In genomic region chr2:106195456-106195855, GRCh38 we compare ENCODE assay signal across 15 cellular contexts. TPM values are rescaled to one million over a fixed set of nuclear protein-coding genes. Genes with fewer than 3 reads are reported as not detected.
DNase-seq lines count a peak whose midpoint lies in the region; ATAC-seq, FAIRE-seq and TF ChIP-seq lines count a peak whose summit lies in the region.
"Had no signal": no experiment of that assay in that cellular context is flagged by ENCODE, and none has a peak within 500 bp of the region (broad histone marks: within the 10 kb centered on the region; RNA-seq: fewer than 3 reads in every experiment).

No MANE protein-coding gene starts in this region.

- no peaks in the 10 kb centered on the region for H3K9me3 Mint-ChIP-seq in CD4-positive, alpha-beta T cell
- H3K9me3 Mint-ChIP-seq in GM23338 = no peaks in the 10 kb centered on the region
- no peaks in the 10 kb centered on the region for H3K9me3 Mint-ChIP-seq in activated T-helper 1 cell treated with anti-CD3 and anti-CD28 coated beads, Interleukin-12 subunit alpha, Interleukin-12 subunit beta, Interleukin-2, Interleukin-4 antibody, amounts not matched to agents 30 ng/mL and 10 ng/mL and 1 ng/mL, durations not matched to agents 14 hours and 24 hours and 36 hours
- H3K9me3 Mint-ChIP-seq in naive thymus-derived CD8-positive, alpha-beta T cell = no peaks in the 10 kb centered on the region

- ATAC-seq in CD4-positive, alpha-beta T cell (ENCODE audit: poor library complexity) = no peak
- ATAC-seq in GM23338 (no peak), GM18907 (IDR thresholded peaks at IDR 0.05; ENCODE audit: unreplicated experiment) (no peak)
- no peak for ATAC-seq in naive thymus-derived CD8-positive, alpha-beta T cell
- ATAC-seq: left ventricle myocardium superior, Right ventricle myocardium inferior had no signal

- peaks cover 32% of the 10 kb centered on the region for H3K79me2 ChIP-seq in GM23338 (replicated peaks; ENCODE audit: insufficient read depth)

- H3K27me3 Mint-ChIP-seq in CD4-positive, alpha-beta T cell = no peaks in the 10 kb centered on the region
- H3K27me3 Mint-ChIP-seq in GM23338 (ENCODE audit: insufficient read depth, low read depth, poor library complexity) = peaks cover 5% of the 10 kb centered on the region
- H3K27me3 Mint-ChIP-seq in activated T-helper 1 cell treated with anti-CD3 and anti-CD28 coated beads, Interleukin-12 subunit alpha, Interleukin-12 subunit beta, Interleukin-2, Interleukin-4 antibody, amounts not matched to agents 30 ng/mL and 10 ng/mL and 1 ng/mL, durations not matched to agents 14 hours and 24 hours and 36 hours (ENCODE audit: insufficient read depth) = peaks cover 5% of the 10 kb centered on the region
- H3K27me3 Mint-ChIP-seq in naive thymus-derived CD8-positive, alpha-beta T cell = no peaks in the 10 kb centered on the region

- H2AFZ ChIP-seq in GM23338 = no peak overlapping the region; the same call in 1 of the 2 replicates

- H3K4me2 ChIP-seq in GM23338 = peak overlapping the region; percentile 79

- no peak for TF ChIP-seq POLR2A in GM12891 (IDR thresholded peaks at IDR 0.05; ENCODE audit: low read depth, low read length)

- TF ChIP-seq CTCF in CD4-positive, alpha-beta T cell (IDR thresholded peaks at IDR 0.05) = no peak
- TF ChIP-seq CTCF in GM23338 (conservative IDR thresholded peaks at IDR 0.05; ENCODE audit: low read depth in 2 of 2) = no peak

- peak overlapping the region; percentile 98 for H3K27ac Mint-ChIP-seq in CD4-positive, alpha-beta T cell
- no peak overlapping the region for H3K27ac Mint-ChIP-seq in GM23338
- no peak overlapping the region for H3K27ac Mint-ChIP-seq in activated T-helper 1 cell treated with anti-CD3 and anti-CD28 coated beads, Interleukin-12 subunit alpha, Interleukin-12 subunit beta, Interleukin-2, Interleukin-4 antibody, amounts not matched to agents 30 ng/mL and 10 ng/mL and 1 ng/mL, durations not matched to agents 14 hours and 24 hours and 36 hours
- peak overlapping the region in 6 of 10 donors; percentile 56 to 97 (median 94) for H3K27ac Mint-ChIP-seq in naive thymus-derived CD8-positive, alpha-beta T cell

- no peak for FAIRE-seq in GM12891 (lab: Jason Lieb, UNC)

- H3K4me1 ChIP-seq in GM23338 (ENCODE audit: insufficient read depth) = peaks cover 28% of the 10 kb centered on the region

- no peaks in the 10 kb centered on the region for H3K9me3 ChIP-seq in CD4-positive, alpha-beta T cell (ENCODE audit: control insufficient read depth, low read length)
- H3K9me3 ChIP-seq: HAP-1 had no signal

- no peak overlapping the region for H3K27ac ChIP-seq in CD4-positive, alpha-beta T cell (ENCODE audit: low read depth, low read length)
- H3K27ac ChIP-seq in GM23338 (ENCODE audit: low read depth) = no peak overlapping the region

- no peak for DNase-seq in CD4-positive, alpha-beta T cell
- DNase-seq in GM23338 (ENCODE audit: low spot score) (no peak), GM12891 (ENCODE audit: insufficient read length, low spot score) (no peak), NCI-H1417 (lab: John Stamatoyannopoulos, UW) (no peak), NCI-H1436 (lab: John Stamatoyannopoulos, UW) (no peak)
- no peak for DNase-seq in activated T-helper 1 cell treated with anti-CD3 and anti-CD28 coated beads, Interleukin-12 subunit alpha, Interleukin-12 subunit beta, Interleukin-2, Interleukin-4 antibody, amounts not matched to agents 30 ng/mL and 10 ng/mL and 1 ng/mL, durations not matched to agents 14 hours and 24 hours and 36 hours (ENCODE audit: low spot score)
- no peak for DNase-seq in naive thymus-derived CD8-positive, alpha-beta T cell
- DNase-seq: activated gamma-delta T cell, COR-L47, left ventricle myocardium superior, NCI-H526, trophoblast cell had no signal

- POLR2A ChIA-PET in CD4-positive, alpha-beta T cell (lab: Charles Lee) = interaction anchor here (0.7 to 4.6 kb wide), 4 partner anchors 13 to 57 kb away, joined by 3 to 59 read pairs (median 3); no protein-coding TSS in a partner anchor
- POLR2A ChIA-PET in naive thymus-derived CD8-positive, alpha-beta T cell (lab: Charles Lee) = interaction anchor here (1.0 to 2.4 kb wide), 2 partner anchors 35 to 58 kb away, joined by 4 to 18 read pairs; no protein-coding TSS in a partner anchor

- H3K4me3 ChIP-seq in GM23338 = peak overlapping the region; percentile 58; the same call in 1 of the 2 replicates

- peaks cover 36% of the 10 kb centered on the region for H3K4me1 Mint-ChIP-seq in CD4-positive, alpha-beta T cell (ENCODE audit: low read depth)
- H3K4me1 Mint-ChIP-seq in GM23338 = peaks cover 21% of the 10 kb centered on the region
- H3K4me1 Mint-ChIP-seq in activated T-helper 1 cell treated with anti-CD3 and anti-CD28 coated beads, Interleukin-12 subunit alpha, Interleukin-12 subunit beta, Interleukin-2, Interleukin-4 antibody, amounts not matched to agents 30 ng/mL and 10 ng/mL and 1 ng/mL, durations not matched to agents 14 hours and 24 hours and 36 hours (ENCODE audit: low read depth) = peaks cover 34% of the 10 kb centered on the region
- peaks cover 23 to 41% (median 34%) of the 10 kb centered on the region in 4 donors for H3K4me1 Mint-ChIP-seq in naive thymus-derived CD8-positive, alpha-beta T cell

- no peaks in the 10 kb centered on the region for H3K27me3 ChIP-seq in CD4-positive, alpha-beta T cell (ENCODE audit: control insufficient read depth, insufficient read depth, low read length)
- H3K27me3 ChIP-seq in GM23338 (ENCODE audit: insufficient read depth) = no peaks in the 10 kb centered on the region

- no peaks in the 10 kb centered on the region for H3F3A ChIP-seq in GM23338 (replicated peaks; ENCODE audit: low read depth)

- no peaks in the 10 kb centered on the region for H3K9me2 ChIP-seq in GM23338 (ENCODE audit: insufficient read depth)

- H3K36me3 ChIP-seq in GM23338 (ENCODE audit: insufficient read depth) = no peaks in the 10 kb centered on the region; the same call in 1 of the 2 replicates
- H3K36me3 ChIP-seq: HAP-1 had no signal

- peaks cover 5% of the 10 kb centered on the region for H4K20me1 ChIP-seq in GM23338 (replicated peaks; ENCODE audit: insufficient read depth)

- H3K4me3 Mint-ChIP-seq in CD4-positive, alpha-beta T cell = peak overlapping the region; percentile 98
- peak overlapping the region; percentile 71 for H3K4me3 Mint-ChIP-seq in GM23338
- H3K4me3 Mint-ChIP-seq in activated T-helper 1 cell treated with anti-CD3 and anti-CD28 coated beads, Interleukin-12 subunit alpha, Interleukin-12 subunit beta, Interleukin-2, Interleukin-4 antibody, amounts not matched to agents 30 ng/mL and 10 ng/mL and 1 ng/mL, durations not matched to agents 14 hours and 24 hours and 36 hours = peak overlapping the region; percentile 86
- peak overlapping the region; percentile 75 to 97 (median 95) for H3K4me3 Mint-ChIP-seq in naive thymus-derived CD8-positive, alpha-beta T cell

- intact Hi-C loops in CD4-positive, alpha-beta T cell (cut with DNase I, micrococcal nuclease) = loop anchor here in 1 of 2 experiments (10.0 kb wide), 2 partner anchors 51 to 871 kb away; partner anchors contain the start of gene TGFBRAP1
- intact Hi-C loops in activated T-helper 1 cell treated with anti-CD3 and anti-CD28 coated beads, Interleukin-12 subunit alpha, Interleukin-12 subunit beta, Interleukin-2, Interleukin-4 antibody, amounts not matched to agents 30 ng/mL and 10 ng/mL and 1 ng/mL, durations not matched to agents 14 hours and 24 hours and 36 hours (cut with micrococcal nuclease) = no loop called here

- CTCF ChIA-PET in CD4-positive, alpha-beta T cell (lab: Charles Lee) = interaction anchor here (1.3 kb wide), 1 partner anchor 91 kb away, joined by 4 read pairs; no protein-coding TSS in a partner anchor

- peaks cover 17% of the 10 kb centered on the region for H3K36me3 Mint-ChIP-seq in CD4-positive, alpha-beta T cell (ENCODE audit: low read depth)
- H3K36me3 Mint-ChIP-seq in GM23338 (ENCODE audit: low read depth) = peaks cover 6% of the 10 kb centered on the region; the same call in 1 of the 3 replicates
- H3K36me3 Mint-ChIP-seq in activated T-helper 1 cell treated with anti-CD3 and anti-CD28 coated beads, Interleukin-12 subunit alpha, Interleukin-12 subunit beta, Interleukin-2, Interleukin-4 antibody, amounts not matched to agents 30 ng/mL and 10 ng/mL and 1 ng/mL, durations not matched to agents 14 hours and 24 hours and 36 hours (ENCODE audit: low read depth) = peaks cover 9% of the 10 kb centered on the region
- peaks cover 0 to 8% (median 0%) of the 10 kb centered on the region in 3 donors for H3K36me3 Mint-ChIP-seq in naive thymus-derived CD8-positive, alpha-beta T cell

TF ChIP-seq in GM23338, 12 proteins besides CTCF, POLR2A, EP300 and RAD21 (continues in another document):
- no peak for TF ChIP-seq STAT1 (IDR thresholded peaks at IDR 0.05; ENCODE audit: unreplicated experiment)
- no peak for TF ChIP-seq EZH2phosphoT487 (IDR thresholded peaks at IDR 0.05; ENCODE audit: unreplicated experiment)
- no peak for TF ChIP-seq ZNF331 (CRISPR knock-in tag; IDR thresholded peaks at IDR 0.05; ENCODE audit: low read depth)

TF ChIP-seq in GM12891, 5 proteins besides CTCF, POLR2A, EP300 and RAD21:
- no peak for TF ChIP-seq SPI1 (IDR thresholded peaks at IDR 0.05; ENCODE audit: low read depth, low read length)
- no peak for TF ChIP-seq TAF1 (IDR thresholded peaks at IDR 0.05; ENCODE audit: low read depth, low read length)
- no peak for TF ChIP-seq POU2F2 (IDR thresholded peaks at IDR 0.05; ENCODE audit: low read depth, low read length)
- no peak for TF ChIP-seq POLR2AphosphoS5 (IDR thresholded peaks at IDR 0.05; ENCODE audit: low read depth, low read length)
- TF ChIP-seq PAX5 (IDR thresholded peaks at IDR 0.05; ENCODE audit: insufficient read depth, low read length, severe bottlenecking) = no peak

RNA-seq across cellular contexts. Expression of gene UXS1, which starts 1.4 kb away (rescaled TPM):
- total RNA-seq in CD4-positive, alpha-beta T cell = 10 to 100 TPM; 59.3 to 67.1 TPM
- 50.2 and 131 TPM in 2 replicates for total RNA-seq in GM23338 (2014; rRNA removed; shearing (Covaris generic))
- 38.4 and 48.7 TPM in 2 replicates for polyA plus RNA-seq in GM23338 (2016; fragmentation: Nextera tagmentation; extraction: Ambion mirVana)
- total RNA-seq in activated T-helper 1 cell treated with anti-CD3 and anti-CD28 coated beads, Interleukin-12 subunit alpha, Interleukin-12 subunit beta, Interleukin-2, Interleukin-4 antibody, amounts not matched to agents 30 ng/mL and 10 ng/mL and 1 ng/mL, durations not matched to agents 14 hours and 24 hours and 36 hours = 36.7 TPM in 2 replicates
- total RNA-seq in naive thymus-derived CD8-positive, alpha-beta T cell = 100 to 1,000 TPM; 186 to 187 TPM
- 100 to 1,000 TPM in 1 of 3 donors, 10 to 100 TPM in 2; 56.4 to 108 (median 74.9) TPM for polyA plus RNA-seq in naive thymus-derived CD8-positive, alpha-beta T cell
- polyA plus RNA-seq in GM12891 (2012; ENCODE audit: low read depth, missing spikeins) = 13.3 TPM

Comparison
In these comparisons a context has a peak if more than half of its experiments do, and no peak if none do; other contexts are left out.
1. H3K27ac Mint-ChIP-seq: peak in CD4-positive, alpha-beta T cell (single experiment) and naive thymus-derived CD8-positive, alpha-beta T cell (6 of 10); none in GM23338 (single experiment) and activated T-helper 1 cell treated with anti-CD3 and anti-CD28 coated beads, Interleukin-12 subunit alpha, Interleukin-12 subunit beta, Interleukin-2, Interleukin-4 antibody, amounts not matched to agents 30 ng/mL and 10 ng/mL and 1 ng/mL, durations not matched to agents 14 hours and 24 hours and 36 hours (single experiment).
2. Peak in every context shown above with its lines, with median percentiles within 50 percentile points of each other: H3K4me3 Mint-ChIP-seq.